14 cellular contexts compared by ENCODE assay signal in genomic region chr2:45974056-45974455, GRCh38.
DNase-seq lines count a peak whose midpoint lies in the region; ATAC-seq lines count a peak whose summit lies in the region.
"Had no signal": no experiment of that assay in that cellular context is flagged by ENCODE, and none has a peak within 500 bp of the region (broad histone marks: within the 10 kb centered on the region; RNA-seq: fewer than 3 reads in every experiment).

No MANE protein-coding gene starts in this region.

- H3K9me3 ChIP-seq in HAP-1, result no peaks in the 10 kb centered on the region
- H3K9me3 ChIP-seq: colonic mucosa had no signal

- no peaks in the 10 kb centered on the region for H3K27me3 ChIP-seq in HAP-1 (ENCODE audit: low read depth)
- H3K27me3 ChIP-seq: colonic mucosa had no signal

- no peaks in the 10 kb centered on the region for H3K4me1 ChIP-seq in HAP-1
- H3K4me1 ChIP-seq: colonic mucosa had no signal

- H3K36me3 ChIP-seq in HAP-1 (replicated peaks), result no peaks in the 10 kb centered on the region
- H3K36me3 ChIP-seq: colonic mucosa had no signal

- H3K4me3 ChIP-seq in HAP-1, result no peak overlapping the region
- H3K4me3 ChIP-seq: colonic mucosa had no signal

- ATAC-seq in GM18870 (IDR thresholded peaks at IDR 0.05; ENCODE audit: unreplicated experiment), result peak; percentile 54
- peak; percentile 73 for ATAC-seq in GM21526 (IDR thresholded peaks at IDR 0.05; ENCODE audit: low FRiP score, unreplicated experiment)
- ATAC-seq in HG03064 (IDR thresholded peaks at IDR 0.05; ENCODE audit: low read depth, unreplicated experiment), result peak; percentile 59

- DNase-seq in islet precursor cell (peak; percentile 12), activated T-cell treated with anti-CD3 and anti-CD28 coated beads for 4 hours (no peak), HAP-1 (ENCODE audit: low spot score in 2 of 2) (no peak), NCI-H226 (no peak)
- DNase-seq in activated naive CD4-positive, alpha-beta T cell treated with Interleukin-2 at 50 U/mL for 16 hours, result no peak
- DNase-seq: activated CD4-positive, alpha-beta memory T cell treated with anti-CD3 and anti-CD28 coated beads, Interleukin-2, amount 10 ng/mL, durations not matched to agents 7 days and 5 days; CD4-positive, alpha-beta memory T cell; HCEC 1CT; immature natural killer cell; NCI-H2029 had no signal

- in situ Hi-C loops in HAP-1 (cut with MboI; ENCODE audit: low sequenced_read_pairs), result no loop called here
